Comparison of ENCODE assay signal across 8 cellular contexts in genomic region chr19:14048439-14049153, GRCh38. TPM values are rescaled to one million over a fixed set of nuclear protein-coding genes. Genes with fewer than 3 reads are reported as not detected.
DNase-seq lines count a peak whose midpoint lies in the region; TF ChIP-seq lines count a peak whose summit lies in the region.

No MANE protein-coding gene starts in this region.

- H3K27ac Mint-ChIP-seq in stimulated activated naive CD8-positive, alpha-beta T cell treated with anti-CD3 and anti-CD28 coated beads, Interleukin-15, Interleukin-2, amounts not matched to agents 100 ng/mL and 50 ng/mL, for 24 hours: peak overlapping the region; percentile 40

- H3K9me3 Mint-ChIP-seq in stimulated activated naive CD8-positive, alpha-beta T cell treated with anti-CD3 and anti-CD28 coated beads, Interleukin-15, Interleukin-2, amounts not matched to agents 100 ng/mL and 50 ng/mL, for 24 hours: no peaks in the 10 kb centered on the region

- H3K9ac ChIP-seq in colonic mucosa (ENCODE audit: low read depth in 2 of 2, low read length in 2 of 2): no peak overlapping the region

- H3F3A ChIP-seq in DOHH2 (ENCODE audit: control insufficient read depth, insufficient read depth): no peaks in the 10 kb centered on the region

- no peak overlapping the region for H3K4me2 ChIP-seq in DOHH2 (ENCODE audit: low read length)

- no peaks in the 10 kb centered on the region for H3K79me2 ChIP-seq in DOHH2 (ENCODE audit: control insufficient read depth, low read length)

- no peak overlapping the region for H3K4me3 Mint-ChIP-seq in stimulated activated naive CD8-positive, alpha-beta T cell treated with anti-CD3 and anti-CD28 coated beads, Interleukin-15, Interleukin-2, amounts not matched to agents 100 ng/mL and 50 ng/mL, for 24 hours

- TF ChIP-seq CTCF in DOHH2 (IDR thresholded peaks at IDR 0.05; ENCODE audit: low read depth, low read length, poor library complexity, severe bottlenecking) (peak; percentile 96), colonic mucosa (IDR thresholded peaks at IDR 0.05) (peak; percentile 95)

- H3K36me3 Mint-ChIP-seq in stimulated activated naive CD8-positive, alpha-beta T cell treated with anti-CD3 and anti-CD28 coated beads, Interleukin-15, Interleukin-2, amounts not matched to agents 100 ng/mL and 50 ng/mL, for 24 hours (ENCODE audit: low read depth): peaks cover 66% of the 10 kb centered on the region

- H3K9me3 ChIP-seq in DOHH2 (ENCODE audit: control insufficient read depth, insufficient read depth, low read length) (peaks cover 3% of the 10 kb centered on the region; the same call in 1 of the 2 replicates), colonic mucosa (no peaks in the 10 kb centered on the region)

- DNase-seq in Kasumi-1 (lab: John Stamatoyannopoulos, UW) (peak; percentile 57 to 78), colonic mucosa (peak; percentile 80), myocyte (ENCODE audit: low read depth) (peak; percentile 47), NCI-H2107 (lab: John Stamatoyannopoulos, UW) (no peak), NCI-H128 (lab: John Stamatoyannopoulos, UW; ENCODE audit: unreplicated experiment) (no peak)
- peak; percentile 67 for DNase-seq in activated CD4-positive, alpha-beta T cell treated with anti-CD3 and anti-CD28 coated beads for 1 hour

- H3K4me1 Mint-ChIP-seq in stimulated activated naive CD8-positive, alpha-beta T cell treated with anti-CD3 and anti-CD28 coated beads, Interleukin-15, Interleukin-2, amounts not matched to agents 100 ng/mL and 50 ng/mL, for 24 hours (ENCODE audit: low read depth): peaks cover 7% of the 10 kb centered on the region

- no peak overlapping the region for H3K4me3 ChIP-seq in DOHH2 (ENCODE audit: low read length)
- no peak overlapping the region for H3K4me3 ChIP-seq in colonic mucosa

- no peaks in the 10 kb centered on the region for H3K27me3 Mint-ChIP-seq in stimulated activated naive CD8-positive, alpha-beta T cell treated with anti-CD3 and anti-CD28 coated beads, Interleukin-15, Interleukin-2, amounts not matched to agents 100 ng/mL and 50 ng/mL, for 24 hours

- no peak overlapping the region for H3K27ac ChIP-seq in DOHH2 (ENCODE audit: low read depth, low read length)
- no peak overlapping the region for H3K27ac ChIP-seq in colonic mucosa

- H3K27me3 ChIP-seq in DOHH2 (ENCODE audit: control insufficient read depth, low read length) (no peaks in the 10 kb centered on the region), colonic mucosa (no peaks in the 10 kb centered on the region)

- H3K36me3 ChIP-seq in DOHH2 (ENCODE audit: control insufficient read depth, low read length) (peaks cover 13% of the 10 kb centered on the region), colonic mucosa (no peaks in the 10 kb centered on the region)

- H3K9me2 ChIP-seq in DOHH2 (replicated peaks; ENCODE audit: control insufficient read depth, low read length): no peaks in the 10 kb centered on the region

- H3K4me1 ChIP-seq in DOHH2 (ENCODE audit: control insufficient read depth, low read length): no peaks in the 10 kb centered on the region
- no peaks in the 10 kb centered on the region for H3K4me1 ChIP-seq in colonic mucosa

- no peaks in the 10 kb centered on the region for H4K20me1 ChIP-seq in DOHH2 (ENCODE audit: control insufficient read depth, insufficient read depth, low read depth, low read length)

- intact Hi-C loops in colonic mucosa (cut with DNase I): loop anchor here (10.0 kb wide), 1 partner anchor 164 kb away; no protein-coding TSS in a partner anchor

RNA-seq across cellular contexts. Expression of gene PALM3, which starts 13.3 kb away (rescaled TPM):
- total RNA-seq in colonic mucosa (1 to 10 TPM in 1 of 2 donors, under 1 TPM in 1; 0.37 to 1.6 TPM), myocyte (not detected in 2 replicates)
- polyA plus RNA-seq in myocyte (2012): 0.21 TPM

RNA-seq across cellular contexts. Expression of gene IL27RA, which starts 17.0 kb away (rescaled TPM):
- total RNA-seq in colonic mucosa (1 to 10 TPM; 2.5 to 3.2 TPM), myocyte (0.32 TPM in 1 of 2 replicates, not detected in the other)
- 0.78 TPM for polyA plus RNA-seq in myocyte (2012)

RNA-seq across cellular contexts. Expression of gene RLN3, which starts 20.6 kb away (rescaled TPM):
- total RNA-seq in colonic mucosa: not detected
- not detected in 2 replicates for total RNA-seq in myocyte
- not detected for polyA plus RNA-seq in myocyte (2012)

RNA-seq across cellular contexts. Expression of gene MISP3, which starts 24.0 kb away (rescaled TPM):
- total RNA-seq in colonic mucosa: 10 to 100 TPM; 32.7 to 50.0 TPM
- 2.7 and 3.0 TPM in 2 replicates for total RNA-seq in myocyte
- 6.7 TPM for polyA plus RNA-seq in myocyte (2012)

RNA-seq across cellular contexts. Expression of gene C19orf67, which starts 37.0 kb away (rescaled TPM):
- total RNA-seq in colonic mucosa: under 1 TPM in 1 of 2 donors, not detected in 1; 0.19 TPM
- not detected in 2 replicates for total RNA-seq in myocyte
- 0.14 TPM for polyA plus RNA-seq in myocyte (2012)

Comparison
In these comparisons a context has a peak if more than half of its experiments do, and no peak if none do; other contexts are left out.
1. DNase-seq: peak in Kasumi-1 (2 of 2), activated CD4-positive, alpha-beta T cell treated with anti-CD3 and anti-CD28 coated beads for 1 hour (single experiment), colonic mucosa (single experiment) and myocyte (single experiment); none in NCI-H2107 (single experiment) and NCI-H128 (single experiment).